ENCODE assay signal across 8 cellular contexts in the genomic region with DNA sequence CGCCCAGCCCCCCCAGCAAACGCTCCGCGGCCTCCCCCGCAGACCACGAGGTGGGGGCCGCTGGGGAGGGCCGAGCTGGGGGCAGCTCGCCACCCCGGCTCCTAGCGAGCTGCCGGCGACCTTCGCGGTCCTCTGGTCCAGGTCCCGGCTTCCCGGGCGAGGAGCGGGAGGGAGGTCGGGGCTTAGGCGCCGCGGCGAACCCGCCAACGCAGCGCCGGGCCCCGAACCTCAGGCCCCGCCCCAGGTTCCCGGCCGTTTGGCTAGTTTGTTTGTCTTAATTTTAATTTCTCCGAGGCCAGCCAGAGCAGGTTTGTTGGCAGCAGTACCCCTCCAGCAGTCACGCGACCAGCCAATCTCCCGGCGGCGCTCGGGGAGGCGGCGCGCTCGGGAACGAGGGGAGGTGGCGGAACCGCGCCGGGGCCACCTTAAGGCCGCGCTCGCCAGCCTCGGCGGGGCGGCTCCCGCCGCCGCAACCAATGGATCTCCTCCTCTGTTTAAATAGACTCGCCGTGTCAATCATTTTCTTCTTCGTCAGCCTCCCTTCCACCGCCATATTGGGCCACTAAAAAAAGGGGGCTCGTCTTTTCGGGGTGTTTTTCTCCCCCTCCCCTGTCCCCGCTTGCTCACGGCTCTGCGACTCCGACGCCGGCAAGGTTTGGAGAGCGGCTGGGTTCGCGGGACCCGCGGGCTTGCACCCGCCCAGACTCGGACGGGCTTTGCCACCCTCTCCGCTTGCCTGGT. TPM values are rescaled to one million over a fixed set of nuclear protein-coding genes. Genes with fewer than 3 reads are reported as not detected.
A peak's percentile ranks its signal among the peaks of the same experiment; 100 is the strongest.
DNase-seq lines count a peak whose midpoint lies in the region; ATAC-seq and TF ChIP-seq lines count a peak whose summit lies in the region.

Gene CDKN1B, plus strand, starts transcription at position 524 of the 741 bp plus-strand sequence. CDS start 472 bp downstream, outside the sequence.

- peak within 1 kb of the TSS; percentile 96 to 100 (median 98) for H3K27ac Mint-ChIP-seq in naive B cell
- H3K27ac Mint-ChIP-seq in stimulated activated naive B cell treated with anti-CD40 and anti-IgM and Interleukin-4, amounts not matched to agents 10 μg/mL and 1 μg/mL and 100 μg/mL, for 72 hours = peak within 1 kb of the TSS; percentile 97

- H3K9me3 Mint-ChIP-seq in naive B cell = no peaks in the 10 kb centered on the region
- no peaks in the 10 kb centered on the region for H3K9me3 Mint-ChIP-seq in stimulated activated naive B cell treated with anti-CD40 and anti-IgM and Interleukin-4, amounts not matched to agents 10 μg/mL and 1 μg/mL and 100 μg/mL, for 72 hours

- H3K27me3 Mint-ChIP-seq in naive B cell = no peaks in the 10 kb centered on the region
- no peaks in the 10 kb centered on the region for H3K27me3 Mint-ChIP-seq in stimulated activated naive B cell treated with anti-CD40 and anti-IgM and Interleukin-4, amounts not matched to agents 10 μg/mL and 1 μg/mL and 100 μg/mL, for 72 hours

- H3K36me3 Mint-ChIP-seq in naive B cell = peaks cover 24 to 36% of the 10 kb centered on the region in 2 donors
- peaks cover 32 to 33% of the 10 kb centered on the region in 2 donors for H3K36me3 Mint-ChIP-seq in stimulated activated naive B cell treated with anti-CD40 and anti-IgM and Interleukin-4, amounts not matched to agents 10 μg/mL and 1 μg/mL and 100 μg/mL, for 72 hours

- CTCF ChIA-PET in RWPE1 (lab: Yijun Ruan, JAX) = interaction anchor here (0.7 kb wide), 1 partner anchor 462 kb away, joined by 4 read pairs; no protein-coding TSS in a partner anchor

- peak within 1 kb of the TSS; percentile 99 for H3K27ac ChIP-seq in RWPE1

- DNase-seq in DMS53 (lab: John Stamatoyannopoulos, UW) (peak; percentile 98), LoVo (ENCODE audit: low spot score) (peak; percentile 98), RWPE1 (ENCODE audit: low spot score) (peak; percentile 82), fibroblast of gingiva (ENCODE audit: low read depth) (peak; percentile 98), naive B cell (peak; percentile 84)
- peak; percentile 67 to 83 for DNase-seq in activated T-helper 1 cell treated with anti-CD3 and anti-CD28 coated beads, Interleukin-2, amount 50 U/mL, for 16 hours (ENCODE audit: low read depth in 1 of 2, low spot score in 1 of 2)
- DNase-seq in stimulated activated naive B cell treated with anti-CD40 and anti-IgM and Interleukin-4, amounts not matched to agents 10 μg/mL and 1 μg/mL and 100 μg/mL, for 72 hours = peak; percentile 79

- peak within 1 kb of the TSS; percentile 83 to 99 (median 98) for H3K4me3 Mint-ChIP-seq in naive B cell
- peak within 1 kb of the TSS; percentile 92 to 99 for H3K4me3 Mint-ChIP-seq in stimulated activated naive B cell treated with anti-CD40 and anti-IgM and Interleukin-4, amounts not matched to agents 10 μg/mL and 1 μg/mL and 100 μg/mL, for 72 hours

- POLR2A ChIA-PET in RWPE1 (lab: Yijun Ruan, JAX; ENCODE audit: low non-redundant PET) = interaction anchor here (0.7 to 1.5 kb wide), 4 partner anchors 9 to 1137 kb away, joined by 3 to 4 read pairs (median 3); partner anchors contain the start of gene BORCS5

- peaks cover 61 to 75% (median 69%) of the 10 kb centered on the region in 3 donors for H3K4me1 Mint-ChIP-seq in naive B cell
- H3K4me1 Mint-ChIP-seq in stimulated activated naive B cell treated with anti-CD40 and anti-IgM and Interleukin-4, amounts not matched to agents 10 μg/mL and 1 μg/mL and 100 μg/mL, for 72 hours = peaks cover 40 to 53% of the 10 kb centered on the region in 2 donors

- TF ChIP-seq CTCF in RWPE1 (conservative IDR thresholded peaks at IDR 0.05; ENCODE audit: low read depth) = no peak

- peak; percentile 41 for ATAC-seq in GM21825 (IDR thresholded peaks at IDR 0.05; ENCODE audit: unreplicated experiment)
- peak; percentile 67 to 72 for ATAC-seq in naive B cell (ENCODE audit: low read depth in 2 of 2)
- peak; percentile 70 to 75 for ATAC-seq in stimulated activated naive B cell treated with anti-CD40 and anti-IgM and Interleukin-4, amounts not matched to agents 10 μg/mL and 1 μg/mL and 100 μg/mL, for 72 hours (replicated peaks)

RNA-seq across cellular contexts. Expression of gene CDKN1B, which starts in this region (rescaled TPM):
- polyA plus RNA-seq in naive B cell (ENCODE audit: low read depth in 6 of 6) = 10 to 100 TPM in 4 of 6 donors, 1 to 10 TPM in 2; 4.7 to 26.8 (median 14.5) TPM

Comparison
In these comparisons a context has a peak if more than half of its experiments do, and no peak if none do; other contexts are left out.
1. Peak in every context shown above with its lines: DNase-seq, ATAC-seq and H3K27ac ChIP-seq.